8 cellular contexts compared by ENCODE assay signal in genomic region chr2:41869542-41870256, GRCh38.
DNase-seq lines count a peak whose midpoint lies in the region; ATAC-seq, FAIRE-seq and TF ChIP-seq lines count a peak whose summit lies in the region.

No MANE protein-coding gene starts in this region.

- CTCF ChIA-PET in A549 (lab: Yijun Ruan, JAX) = interaction anchor here (0.5 to 18.2 kb wide), 62 partner anchors 9 to 1265 kb away, joined by 3 to 761 read pairs (median 5); partner anchors contain the start of gene PKDCC

- H3K27ac ChIP-seq in A549 = peak overlapping the region; percentile 73 to 85
- H3K27ac ChIP-seq in SJSA1 = no peak overlapping the region
- H3K27ac ChIP-seq in pancreas = no peak overlapping the region
- peak overlapping the region in 2 of 4 donors; percentile 52 to 69 for H3K27ac ChIP-seq in tibial nerve

- TF ChIP-seq CTCF in A549 (IDR thresholded peaks at IDR 0.05) (peak; percentile 96), pancreas (IDR thresholded peaks at IDR 0.05) (peak; percentile 70 to 83 (median 76)), tibial nerve (IDR thresholded peaks at IDR 0.05) (peak; percentile 75 to 95 (median 83))

- intact Hi-C loops in pancreas (cut with DNase I) = loop anchor here (5.0 kb wide), 2 partner anchors 213 to 218 kb away; no protein-coding TSS in a partner anchor

- H3K36me3 ChIP-seq in SJSA1 = no peaks in the 10 kb centered on the region
- no peaks in the 10 kb centered on the region for H3K36me3 ChIP-seq in pancreas
- H3K36me3 ChIP-seq in tibial nerve = no peaks in the 10 kb centered on the region

- 31% methylated on average over 3 of the region's 3 CpGs for WGBS in A549 (ENCODE audit: missing lambda C conversion rate)
- 27% methylated on average over 3 of the region's 3 CpGs for WGBS in pancreas, 2 donors
- WGBS in tibial nerve, 2 donors = 3 to 30% methylated on average over 2 to 3 of the region's 3 CpGs

- H3K9me3 ChIP-seq in A549 (no peaks in the 10 kb centered on the region), SJSA1 (replicated peaks) (no peaks in the 10 kb centered on the region), pancreas (no peaks in the 10 kb centered on the region), tibial nerve (no peaks in the 10 kb centered on the region)

- DNase-seq in A549 (ENCODE audit: low read depth in 1 of 2, low spot score in 1 of 2) = peak; percentile 75 to 76
- DNase-seq in GM12892 (ENCODE audit: insufficient read length) = peak; percentile 35
- peak; percentile 74 to 78 for DNase-seq in SJSA1 (ENCODE audit: low read depth in 1 of 2, low spot score in 2 of 2)
- DNase-seq in activated gamma-delta T cell treated with Interleukin-2 at 50 U/mL for 16 hours = peak; percentile 78
- DNase-seq in germinal center (ENCODE audit: low spot score) = peak; percentile 62
- peak in 5 of 6 donors; percentile 44 to 89 (median 70) for DNase-seq in pancreas
- DNase-seq in tibial nerve (ENCODE audit: low spot score in 2 of 2) = peak; percentile 56 to 77

- no peaks in the 10 kb centered on the region for H3K27me3 ChIP-seq in SJSA1 (replicated peaks)
- no peaks in the 10 kb centered on the region for H3K27me3 ChIP-seq in pancreas
- H3K27me3 ChIP-seq in tibial nerve = no peaks in the 10 kb centered on the region

- H3K4me3 ChIP-seq in A549 (no peak overlapping the region), SJSA1 (no peak overlapping the region), pancreas (no peak overlapping the region), tibial nerve (no peak overlapping the region)

- peaks cover 62% of the 10 kb centered on the region for H3K4me1 ChIP-seq in A549
- peaks cover 68% of the 10 kb centered on the region for H3K4me1 ChIP-seq in SJSA1 (replicated peaks)
- no peaks in the 10 kb centered on the region for H3K4me1 ChIP-seq in pancreas
- H3K4me1 ChIP-seq in tibial nerve = peaks cover 0 to 50% (median 6%) of the 10 kb centered on the region in 4 donors

- TF ChIP-seq EP300 in A549 (IDR thresholded peaks at IDR 0.05) (no peak), tibial nerve (IDR thresholded peaks at IDR 0.05) (peak in 1 of 2 donors; percentile 38)

- FAIRE-seq in A549 (lab: Jason Lieb, UNC) (no peak), GM12892 (lab: Jason Lieb, UNC) (peak; percentile 76), pancreas (lab: Jason Lieb, UNC) (no peak)

- no peak overlapping the region for H3K4me2 ChIP-seq in A549

- ATAC-seq in A549 = peak; percentile 89 to 96
- peak; percentile 56 for ATAC-seq in HG03571 (IDR thresholded peaks at IDR 0.05; ENCODE audit: unreplicated experiment)
- ATAC-seq in pancreas = peak; percentile 89 to 95 (median 94)

- no peak for TF ChIP-seq POLR2A in A549 (IDR thresholded peaks at IDR 0.05; ENCODE audit: low read length)
- no peak for TF ChIP-seq POLR2A in GM12892 (IDR thresholded peaks at IDR 0.05; ENCODE audit: low read depth, low read length)
- no peak for TF ChIP-seq POLR2A in tibial nerve (IDR thresholded peaks at IDR 0.05)

- POLR2A ChIA-PET in A549 (lab: Yijun Ruan, JAX) = interaction anchor here (0.5 to 1.1 kb wide), 4 partner anchors 28 to 178 kb away, joined by 3 to 5 read pairs (median 4); partner anchors contain the start of gene PKDCC

- TF ChIP-seq RAD21 in A549 (conservative IDR thresholded peaks at IDR 0.05 in 1 of 2, IDR thresholded peaks at IDR 0.05 in 1 of 2) = peak; percentile 99 to 100

TF ChIP-seq in A549, 52 proteins besides CTCF, POLR2A, EP300 and RAD21:
- TF ChIP-seq ATOH8 (CRISPR knock-in tag; IDR thresholded peaks at IDR 0.05; ENCODE audit: low read depth) = no peak
- no peak for TF ChIP-seq ESRRA (IDR thresholded peaks at IDR 0.05; ENCODE audit: borderline replicate concordance, low read length)
- TF ChIP-seq HEYL (CRISPR knock-in tag; IDR thresholded peaks at IDR 0.05) = no peak
- no peak; the same call in 1 of the 2 replicates for TF ChIP-seq MAZ (IDR thresholded peaks at IDR 0.05; ENCODE audit: borderline replicate concordance, low read depth, low read length)
- no peak for TF ChIP-seq ZNF302 (CRISPR knock-in tag; IDR thresholded peaks at IDR 0.05)
- peak; percentile 100 for TF ChIP-seq SMC3 (IDR thresholded peaks at IDR 0.05)

Comparison
In these comparisons a context has a peak if more than half of its experiments do, and no peak if none do; other contexts are left out.
1. H3K27ac ChIP-seq: peak in A549 (2 of 2); none in SJSA1 (single experiment) and pancreas (0 of 4).
2. Peak in every context shown above with its lines, with median percentiles within 50 percentile points of each other: ATAC-seq, DNase-seq and CTCF ChIP-seq.